Comparison of ENCODE assay signal across 1 cellular context in genomic region chr17:67696347-67696746, GRCh38.
TF ChIP-seq lines count a peak whose summit lies in the region.

No MANE protein-coding gene starts in this region.

TF ChIP-seq in SK-N-SH treated with all-trans-retinoic acid at 6 μM for 48 hours, 23 proteins besides CTCF, POLR2A, EP300 and RAD21 (continued from another document):
- peak; percentile 52; the same call in 1 of the 2 replicates for TF ChIP-seq CREB5 (CRISPR knock-in tag; IDR thresholded peaks at IDR 0.05; ENCODE audit: low read depth)
